Comparison of ENCODE assay signal across 35 cellular contexts in genomic region chr5:16372493-16372892, GRCh38.
"Had no signal": no experiment of that assay in that cellular context is flagged by ENCODE, and none has a peak within 500 bp of the region (broad histone marks: within the 10 kb centered on the region; RNA-seq: fewer than 3 reads in every experiment).

No MANE protein-coding gene starts in this region.

- H3K36me3 ChIP-seq: MG63 had no signal

- DNase-seq: Karpas-422, Kasumi-1, MG63, MM.1S, MV-4-11, NCI-H1048, NCI-H1092, NCI-H1092 treated with DMSO at 0.1 percent for 48 hours, NCI-H1105, NCI-H1105 treated with DMSO at 0.1 percent for 48 hours, NCI-H1417, NCI-H1417 treated with DMSO at 0.1 percent for 48 hours, NCI-H1436, NCI-H1436 treated with DMSO at 0.1 percent for 48 hours, NCI-H146, NCI-H1694, NCI-H1694 treated with DMSO at 0.1 percent for 48 hours, NCI-H187, NCI-H187 treated with DMSO at 0.1 percent for 48 hours, NCI-H1930, NCI-H2029, NCI-H2029 treated with DMSO at 0.1 percent for 48 hours, NCI-H2081, NCI-H2081 treated with DMSO at 0.1 percent for 48 hours, NCI-H2107, NCI-H2171, NCI-H2171 treated with DMSO at 0.1 percent for 48 hours, NCI-H2227 treated with DMSO at 0.1 percent for 48 hours, NCI-H226, NCI-H345, NCI-H446, NCI-H446 treated with DMSO at 0.1 percent for 48 hours, NCI-H510A, NCI-H510A treated with DMSO at 0.1 percent for 48 hours, NCI-H524 had no signal

- H3K4me3 ChIP-seq: MG63 had no signal

- H3K9me3 ChIP-seq: MG63 had no signal
